8 cellular contexts compared by ENCODE assay signal in genomic region chr2:210502997-210503621, GRCh38. TPM values are rescaled to one million over a fixed set of nuclear protein-coding genes. Genes with fewer than 3 reads are reported as not detected.
DNase-seq lines count a peak whose midpoint lies in the region; ATAC-seq and TF ChIP-seq lines count a peak whose summit lies in the region.

No MANE protein-coding gene starts in this region.

- peaks cover 0 to 16% (median 2%) of the 10 kb centered on the region in 3 donors for H3K36me3 Mint-ChIP-seq in CD8-positive, alpha-beta memory T cell
- peaks cover 0 to 3% of the 10 kb centered on the region in 2 donors for H3K36me3 Mint-ChIP-seq in activated T-cell treated with anti-CD3 and anti-CD28 coated beads, Interleukin-2, amount 50 U/mL, for 72 hours (ENCODE audit: insufficient read depth in 2 of 2)

- peak in 3 of 5 donors; percentile 3 to 46 (median 11) for DNase-seq in CD8-positive, alpha-beta memory T cell
- DNase-seq in NCI-H345 (lab: John Stamatoyannopoulos, UW) (peak; percentile 59), head of caudate nucleus (peak; percentile 25 to 94 (median 80)), ecto neural progenitor cell (ENCODE audit: low spot score) (no peak)
- peak; percentile 16 to 22 for DNase-seq in activated T-cell treated with anti-CD3 and anti-CD28 coated beads, Interleukin-2, amount 50 U/mL, for 72 hours

- no peaks in the 10 kb centered on the region for H3K27me3 ChIP-seq in CD8-positive, alpha-beta memory T cell (ENCODE audit: insufficient read depth, low read length, poor library complexity, severe bottlenecking)
- H3K27me3 ChIP-seq in parathyroid adenoma (ENCODE audit: control insufficient read depth, insufficient read depth, low read length), result peaks cover 6% of the 10 kb centered on the region

- H2AFZ ChIP-seq in parathyroid adenoma, result peak overlapping the region; percentile 43

- peaks cover 8 to 24% (median 16%) of the 10 kb centered on the region in 5 donors for H3K9me3 Mint-ChIP-seq in CD8-positive, alpha-beta memory T cell
- H3K9me3 Mint-ChIP-seq in activated T-cell treated with anti-CD3 and anti-CD28 coated beads, Interleukin-2, amount 50 U/mL, for 72 hours, result peaks cover 3 to 8% of the 10 kb centered on the region in 2 donors

- H3K9me3 ChIP-seq in CD8-positive, alpha-beta memory T cell (ENCODE audit: low read length), result no peaks in the 10 kb centered on the region
- H3K9me3 ChIP-seq in parathyroid adenoma (ENCODE audit: control insufficient read depth, low read length), result no peaks in the 10 kb centered on the region

- H3K4me3 Mint-ChIP-seq in CD8-positive, alpha-beta memory T cell, result peak overlapping the region in 5 of 7 donors; percentile 37 to 70 (median 53)
- H3K4me3 Mint-ChIP-seq in activated T-cell treated with anti-CD3 and anti-CD28 coated beads, Interleukin-2, amount 50 U/mL, for 72 hours, result peak overlapping the region; percentile 42 to 47

- CTCF ChIA-PET in CD8-positive, alpha-beta memory T cell (lab: Charles Lee), result interaction anchor here (0.9 to 2.0 kb wide), 7 partner anchors 9 to 56 kb away, joined by 3 to 10 read pairs (median 4); no protein-coding TSS in a partner anchor

- no peak overlapping the region for H3K9ac ChIP-seq in parathyroid adenoma

- H3K36me3 ChIP-seq in CD8-positive, alpha-beta memory T cell (ENCODE audit: insufficient read depth, low read length), result no peaks in the 10 kb centered on the region
- H3K36me3 ChIP-seq in parathyroid adenoma (ENCODE audit: control insufficient read depth, insufficient read depth, low read length), result no peaks in the 10 kb centered on the region

- H3K4me1 Mint-ChIP-seq in CD8-positive, alpha-beta memory T cell, result peaks cover 5 to 10% (median 10%) of the 10 kb centered on the region in 3 donors
- H3K4me1 Mint-ChIP-seq in activated T-cell treated with anti-CD3 and anti-CD28 coated beads, Interleukin-2, amount 50 U/mL, for 72 hours (ENCODE audit: low read depth), result no peaks in the 10 kb centered on the region

- H3K27me3 Mint-ChIP-seq in CD8-positive, alpha-beta memory T cell, result peaks cover 26 to 53% of the 10 kb centered on the region in 2 donors
- peaks cover 11% of the 10 kb centered on the region for H3K27me3 Mint-ChIP-seq in activated T-cell treated with anti-CD3 and anti-CD28 coated beads, Interleukin-2, amount 50 U/mL, for 72 hours (ENCODE audit: low read depth)

- H3K79me2 ChIP-seq in parathyroid adenoma, result no peaks in the 10 kb centered on the region

- TF ChIP-seq CTCF in parathyroid adenoma (IDR thresholded peaks at IDR 0.05), result peak; percentile 84

- ATAC-seq in GM18873 (IDR thresholded peaks at IDR 0.05; ENCODE audit: low FRiP score, unreplicated experiment) (peak; percentile 74), HG03103 (IDR thresholded peaks at IDR 0.05; ENCODE audit: low read depth, unreplicated experiment) (peak; percentile 82)
- no peak for ATAC-seq in activated T-cell treated with anti-CD3 and anti-CD28 coated beads, Interleukin-2, amount 50 U/mL, for 72 hours (replicated peaks in 1 of 2)

- no peak overlapping the region for H3K27ac ChIP-seq in CD8-positive, alpha-beta memory T cell (ENCODE audit: low read depth, low read length)
- H3K27ac ChIP-seq in parathyroid adenoma, result no peak overlapping the region

- peaks cover 4% of the 10 kb centered on the region for H3K4me1 ChIP-seq in CD8-positive, alpha-beta memory T cell (ENCODE audit: insufficient read depth, low read length)
- H3K4me1 ChIP-seq in parathyroid adenoma, result no peaks in the 10 kb centered on the region

- POLR2A ChIA-PET in CD8-positive, alpha-beta memory T cell (lab: Charles Lee), result no interaction called here

- H3K4me2 ChIP-seq in parathyroid adenoma (ENCODE audit: low read length), result peak overlapping the region; percentile 77

- intact Hi-C loops in head of caudate nucleus (cut with DNase I), result no loop called here

- no peak overlapping the region for H3K27ac Mint-ChIP-seq in CD8-positive, alpha-beta memory T cell
- no peak overlapping the region for H3K27ac Mint-ChIP-seq in activated T-cell treated with anti-CD3 and anti-CD28 coated beads, Interleukin-2, amount 50 U/mL, for 72 hours

- no peak overlapping the region for H3K4me3 ChIP-seq in CD8-positive, alpha-beta memory T cell (ENCODE audit: low read length)
- H3K4me3 ChIP-seq in parathyroid adenoma (ENCODE audit: low read depth, low read length), result peak overlapping the region; percentile 56

RNA-seq across cellular contexts. Expression of gene LANCL1, which starts 26.6 kb away (rescaled TPM):
- total RNA-seq in CD8-positive, alpha-beta memory T cell, result 10 to 100 TPM; 32.7 to 35.0 TPM
- 22.1 TPM for polyA plus RNA-seq in CD8-positive, alpha-beta memory T cell
- 10 to 100 TPM; 49.1 to 56.4 TPM for total RNA-seq in activated T-cell treated with anti-CD3 and anti-CD28 coated beads, Interleukin-2, amount 50 U/mL, for 72 hours

RNA-seq across cellular contexts. Expression of gene CPS1, which starts 53.3 kb away (rescaled TPM):
- 1 to 10 TPM; 2.0 to 2.3 TPM for total RNA-seq in CD8-positive, alpha-beta memory T cell
- not detected for polyA plus RNA-seq in CD8-positive, alpha-beta memory T cell
- total RNA-seq in activated T-cell treated with anti-CD3 and anti-CD28 coated beads, Interleukin-2, amount 50 U/mL, for 72 hours, result 1 to 10 TPM; 3.3 to 4.1 TPM

Comparison
In these comparisons a context has a peak if more than half of its experiments do, and no peak if none do; other contexts are left out.
1. ATAC-seq: peak in GM18873 (single experiment) and HG03103 (single experiment); none in activated T-cell treated with anti-CD3 and anti-CD28 coated beads, Interleukin-2, amount 50 U/mL, for 72 hours (0 of 2).